ENCODE assay signal across 10 cellular contexts in genomic region chr13:46354143-46355087, GRCh38. TPM values are rescaled to one million over a fixed set of nuclear protein-coding genes. Genes with fewer than 3 reads are reported as not detected.
A peak's percentile ranks its signal among the peaks of the same experiment; 100 is the strongest.
DNase-seq lines count a peak whose midpoint lies in the region; ATAC-seq, FAIRE-seq and TF ChIP-seq lines count a peak whose summit lies in the region.
"Had no signal": no experiment of that assay in that cellular context is flagged by ENCODE, and none has a peak within 500 bp of the region (broad histone marks: within the 10 kb centered on the region; RNA-seq: fewer than 3 reads in every experiment).

No MANE protein-coding gene starts in this region.

- H3K4me3 ChIP-seq in astrocyte (ENCODE audit: insufficient read depth, low read depth, low read length), result no peak overlapping the region
- no peak overlapping the region for H3K4me3 ChIP-seq in coronary artery

- peaks cover 9% of the 10 kb centered on the region for H3K36me3 Mint-ChIP-seq in astrocyte (ENCODE audit: low read depth, unreplicated experiment)

- peaks cover 10% of the 10 kb centered on the region for H3K9me3 Mint-ChIP-seq in astrocyte (ENCODE audit: unreplicated experiment)

- no peak for ATAC-seq in GM19035 (IDR thresholded peaks at IDR 0.05; ENCODE audit: unreplicated experiment)

- peaks cover 5% of the 10 kb centered on the region for H3K27me3 ChIP-seq in astrocyte (ENCODE audit: insufficient read depth, low read length)

- H3K27ac ChIP-seq in astrocyte (ENCODE audit: low read depth, low read length) (peak overlapping the region; percentile 85), coronary artery (peak overlapping the region in 1 of 2 donors; percentile 48)
- H3K27ac ChIP-seq: 22Rv1, VCaP had no signal

- H3K4me1 ChIP-seq in astrocyte (ENCODE audit: insufficient read depth, low read length), result peaks cover 8% of the 10 kb centered on the region

- peak overlapping the region; percentile 1 for H3K4me3 Mint-ChIP-seq in astrocyte (ENCODE audit: unreplicated experiment)

- peaks cover 18% of the 10 kb centered on the region for H3K4me1 Mint-ChIP-seq in astrocyte (ENCODE audit: low read depth, unreplicated experiment)

- no peaks in the 10 kb centered on the region for H3K27me3 Mint-ChIP-seq in astrocyte (ENCODE audit: low read depth, unreplicated experiment)

- H3K9me3 ChIP-seq in astrocyte (ENCODE audit: insufficient read depth, low read depth, low read length), result no peaks in the 10 kb centered on the region

- no peaks in the 10 kb centered on the region for H3K79me2 ChIP-seq in astrocyte (ENCODE audit: insufficient read depth, low read length)

- peak; percentile 96 for FAIRE-seq in astrocyte (lab: Jason Lieb, UNC)

- no peaks in the 10 kb centered on the region for H4K20me1 ChIP-seq in astrocyte (ENCODE audit: insufficient read depth, low read length)

- DNase-seq in NCI-H146 (lab: John Stamatoyannopoulos, UW) (peak; percentile 19), NCI-H146 treated with DMSO at 0.1 percent for 48 hours (lab: John Stamatoyannopoulos, UW; ENCODE audit: unreplicated experiment) (no peak), KG1 (lab: John Stamatoyannopoulos, UW) (peak; percentile 29), astrocyte (ENCODE audit: low read depth) (peak; percentile 97), pulmonary artery endothelial cell (ENCODE audit: low read depth, low spot score) (peak; percentile 22), coronary artery (ENCODE audit: low spot score) (no peak), erythroblast (lab: John Stamatoyannopoulos, UW) (no peak)

- TF ChIP-seq POLR2A in erythroblast (IDR thresholded peaks at IDR 0.05; ENCODE audit: low read length), result no peak

- peak overlapping the region; percentile 56 for H3K9ac ChIP-seq in astrocyte (ENCODE audit: low read length)

- peak overlapping the region; percentile 81 for H3K4me2 ChIP-seq in astrocyte (ENCODE audit: low read length)

- peak overlapping the region; percentile 88 for H3K27ac Mint-ChIP-seq in astrocyte (ENCODE audit: unreplicated experiment)

- H3K36me3 ChIP-seq in astrocyte (ENCODE audit: insufficient read depth, low read length), result no peaks in the 10 kb centered on the region

- H2AFZ ChIP-seq in astrocyte (ENCODE audit: low read depth, low read length), result no peak overlapping the region

- TF ChIP-seq CTCF in astrocyte (IDR thresholded peaks at IDR 0.05; ENCODE audit: insufficient read depth, low read depth, low read length), result no peak
- no peak for TF ChIP-seq CTCF in coronary artery (IDR thresholded peaks at IDR 0.05)

RNA-seq across cellular contexts. Expression of gene RUBCNL, which starts 32.6 kb away (rescaled TPM):
- total RNA-seq in astrocyte (1.3 and 1.5 TPM in 2 replicates), pulmonary artery endothelial cell (not detected in 2 replicates)

Comparison
In these comparisons a context has a peak if more than half of its experiments do, and no peak if none do; other contexts are left out.
1. DNase-seq: peak in NCI-H146 (single experiment), KG1 (single experiment), astrocyte (single experiment) and pulmonary artery endothelial cell (single experiment); none in NCI-H146 treated with DMSO at 0.1 percent for 48 hours (single experiment), coronary artery (single experiment) and erythroblast (0 of 2).